ENCODE assay signal across 1 cellular context in genomic region chr6:155311076-155311475, GRCh38.
TF ChIP-seq lines count a peak whose summit lies in the region.

No MANE protein-coding gene starts in this region.

TF ChIP-seq in HEK293, 187 proteins besides CTCF, POLR2A, EP300 and RAD21 (continued from another document):
- 0 out of 2 replicates have a peak, but pooled peaks have one; percentile 31 for TF ChIP-seq ZNF692 (tag by site-specific recombination; IDR thresholded peaks at IDR 0.05)
- peak; percentile 41; the same call in 1 of the 2 replicates for TF ChIP-seq MZF1 (tag by site-specific recombination; IDR thresholded peaks at IDR 0.05; ENCODE audit: borderline replicate concordance)
- no peak for TF ChIP-seq ZNF184 (tag by site-specific recombination; IDR thresholded peaks at IDR 0.05)
